In genomic region chr14:24058260-24058950, GRCh38 we compare ENCODE assay signal across 8 cellular contexts. TPM values are rescaled to one million over a fixed set of nuclear protein-coding genes. Genes with fewer than 3 reads are reported as not detected.
DNase-seq lines count a peak whose midpoint lies in the region; ATAC-seq and TF ChIP-seq lines count a peak whose summit lies in the region.

No MANE protein-coding gene starts in this region.

- no peaks in the 10 kb centered on the region for H3K36me3 Mint-ChIP-seq in activated T-cell treated with anti-CD3 and anti-CD28 coated beads, Interleukin-2, amount 50 U/mL, for 4 hours (ENCODE audit: insufficient read depth)

- H3K27me3 ChIP-seq in foreskin keratinocyte, result peaks cover 11% of the 10 kb centered on the region

- peaks cover 6% of the 10 kb centered on the region for H3K4me1 Mint-ChIP-seq in activated T-cell treated with anti-CD3 and anti-CD28 coated beads, Interleukin-2, amount 50 U/mL, for 4 hours (ENCODE audit: low read depth)

- H3K4me3 Mint-ChIP-seq in activated T-cell treated with anti-CD3 and anti-CD28 coated beads, Interleukin-2, amount 50 U/mL, for 4 hours, result no peak overlapping the region

- peak; percentile 52 for ATAC-seq in HG02642 (IDR thresholded peaks at IDR 0.05; ENCODE audit: poor library complexity, unreplicated experiment)
- peak in 1 of 2 donors; percentile 16 for ATAC-seq in activated T-cell treated with anti-CD3 and anti-CD28 coated beads, Interleukin-2, amount 50 U/mL, for 4 hours
- peak; percentile 73 for ATAC-seq in foreskin keratinocyte
- no peak for ATAC-seq in HG02798 (IDR thresholded peaks at IDR 0.05; ENCODE audit: poor library complexity, unreplicated experiment)

- H3K9me3 Mint-ChIP-seq in activated T-cell treated with anti-CD3 and anti-CD28 coated beads, Interleukin-2, amount 50 U/mL, for 4 hours, result no peaks in the 10 kb centered on the region

- peak; percentile 88 for TF ChIP-seq CTCF in foreskin keratinocyte (conservative IDR thresholded peaks at IDR 0.05)

- no peaks in the 10 kb centered on the region for H3K4me1 ChIP-seq in foreskin keratinocyte

- no peak overlapping the region for H3K27ac ChIP-seq in foreskin keratinocyte

- H3K27me3 Mint-ChIP-seq in activated T-cell treated with anti-CD3 and anti-CD28 coated beads, Interleukin-2, amount 50 U/mL, for 4 hours (ENCODE audit: low read depth), result no peaks in the 10 kb centered on the region

- peak; percentile 54 for DNase-seq in activated T-cell treated with anti-CD3 and anti-CD28 coated beads, Interleukin-2, amount 50 U/mL, for 1 hour
- no peak for DNase-seq in activated T-cell treated with anti-CD3 and anti-CD28 coated beads for 4 hours
- peak; percentile 73 for DNase-seq in NCI-H345 (lab: John Stamatoyannopoulos, UW)
- DNase-seq in activated T-cell treated with anti-CD3 and anti-CD28 coated beads, Interleukin-2, amount 50 U/mL, for 4 hours, result peak; percentile 59
- peak; percentile 20 to 44 for DNase-seq in foreskin keratinocyte
- peak; percentile 58 for DNase-seq in occipital lobe (lab: John Stamatoyannopoulos, UW)

RNA-seq across cellular contexts. Expression of gene CARMIL3, which starts 6.6 kb away (rescaled TPM):
- 1 to 10 TPM; 1.3 to 1.8 (median 1.3) TPM for total RNA-seq in activated T-cell treated with anti-CD3 and anti-CD28 coated beads, Interleukin-2, amount 50 U/mL, for 4 hours
- total RNA-seq in foreskin keratinocyte (0.07 TPM in 2 replicates), occipital lobe (24.2 TPM)
- polyA plus RNA-seq in foreskin keratinocyte, result 0.03 TPM in 1 of 2 replicates, not detected in the other

RNA-seq across cellular contexts. Expression of gene CPNE6, which starts 13.0 kb away (rescaled TPM):
- not detected for total RNA-seq in activated T-cell treated with anti-CD3 and anti-CD28 coated beads, Interleukin-2, amount 50 U/mL, for 4 hours
- total RNA-seq in foreskin keratinocyte (not detected in 2 replicates), occipital lobe (10.8 TPM)
- not detected in 2 replicates for polyA plus RNA-seq in foreskin keratinocyte

RNA-seq across cellular contexts. Expression of gene PCK2, which starts 35.7 kb away (rescaled TPM):
- 10 to 100 TPM; 38.7 to 69.4 (median 47.9) TPM for total RNA-seq in activated T-cell treated with anti-CD3 and anti-CD28 coated beads, Interleukin-2, amount 50 U/mL, for 4 hours
- total RNA-seq in foreskin keratinocyte, result 41.0 and 67.9 TPM in 2 replicates
- 49.2 and 81.1 TPM in 2 replicates for polyA plus RNA-seq in foreskin keratinocyte
- 1.1 TPM for total RNA-seq in occipital lobe

RNA-seq across cellular contexts. Expression of gene DCAF11, which starts 56.2 kb away (rescaled TPM):
- total RNA-seq in activated T-cell treated with anti-CD3 and anti-CD28 coated beads, Interleukin-2, amount 50 U/mL, for 4 hours, result 10 to 100 TPM; 45.7 to 57.6 (median 50.7) TPM
- total RNA-seq in foreskin keratinocyte (29.5 and 32.3 TPM in 2 replicates), occipital lobe (60.0 TPM)
- 20.9 and 24.6 TPM in 2 replicates for polyA plus RNA-seq in foreskin keratinocyte

RNA-seq across cellular contexts. Expression of gene NRL, which starts 56.3 kb away (rescaled TPM):
- 1 to 10 TPM; 1.2 to 2.3 (median 1.4) TPM for total RNA-seq in activated T-cell treated with anti-CD3 and anti-CD28 coated beads, Interleukin-2, amount 50 U/mL, for 4 hours
- 0.27 and 0.46 TPM in 2 replicates for total RNA-seq in foreskin keratinocyte
- polyA plus RNA-seq in foreskin keratinocyte, result 0.46 and 0.50 TPM in 2 replicates
- total RNA-seq in occipital lobe, result 0.94 TPM

Comparison
In these comparisons a context has a peak if more than half of its experiments do, and no peak if none do; other contexts are left out.
1. RNA of gene CPNE6, which starts 13.0 kb away (total RNA-seq): 10.8 TPM in occipital lobe (single experiment); not detected in activated T-cell treated with anti-CD3 and anti-CD28 coated beads, Interleukin-2, amount 50 U/mL, for 4 hours and not detected in foreskin keratinocyte; every median in the first group is over 10 times any median in the second.
2. RNA of gene PCK2, which starts 35.7 kb away (total RNA-seq): 38.7 to 69.4 TPM in activated T-cell treated with anti-CD3 and anti-CD28 coated beads, Interleukin-2, amount 50 U/mL, for 4 hours and 41.0 to 67.9 TPM in foreskin keratinocyte; 1.1 TPM in occipital lobe (single experiment); every median in the first group is over 10 times any median in the second.